Comparison of ENCODE assay signal across 22 cellular contexts in genomic region chr6:90004511-90004910, GRCh38.
DNase-seq lines count a peak whose midpoint lies in the region; ATAC-seq, FAIRE-seq and TF ChIP-seq lines count a peak whose summit lies in the region.
"Had no signal": no experiment of that assay in that cellular context is flagged by ENCODE, and none has a peak within 500 bp of the region (broad histone marks: within the 10 kb centered on the region; RNA-seq: fewer than 3 reads in every experiment).

No MANE protein-coding gene starts in this region.

- intact Hi-C loops in activated CD8-positive, alpha-beta T cell treated with anti-CD3 and anti-CD28 coated beads for 36 hours (cut with micrococcal nuclease): no loop called here

- H3K4me3 ChIP-seq in small intestine (ENCODE audit: low read depth in 1 of 2, low read length in 2 of 2): no peak overlapping the region
- H3K4me3 ChIP-seq: gastroesophageal sphincter, prostate gland had no signal

- FAIRE-seq in islet of Langerhans (lab: Jason Lieb, UNC) (peak; percentile 30), small intestine (lab: Jason Lieb, UNC) (no peak)
- FAIRE-seq: G401.6, keratinocyte had no signal

- no peaks in the 10 kb centered on the region for H3K9me3 Mint-ChIP-seq in activated CD8-positive, alpha-beta T cell treated with anti-CD3 and anti-CD28 coated beads for 36 hours
- H3K9me3 Mint-ChIP-seq in activated CD8-positive, alpha-beta T cell treated with anti-CD3 and anti-CD28 coated beads, Interleukin-2, amount 10 ng/mL, durations not matched to agents 7 days and 5 days (ENCODE audit: insufficient read depth): no peaks in the 10 kb centered on the region
- H3K9me3 Mint-ChIP-seq in activated naive CD8-positive, alpha-beta T cell (ENCODE audit: low read depth): no peaks in the 10 kb centered on the region
- H3K9me3 Mint-ChIP-seq: activated T-cell treated with anti-CD3 and anti-CD28 coated beads, Interleukin-2, amount 50 U/mL, for 4 hours had no signal

- H3K4me3 Mint-ChIP-seq in activated CD8-positive, alpha-beta T cell treated with anti-CD3 and anti-CD28 coated beads for 36 hours: no peak overlapping the region
- no peak overlapping the region for H3K4me3 Mint-ChIP-seq in activated CD8-positive, alpha-beta T cell treated with anti-CD3 and anti-CD28 coated beads, Interleukin-2, amount 10 ng/mL, durations not matched to agents 7 days and 5 days
- H3K4me3 Mint-ChIP-seq in activated naive CD8-positive, alpha-beta T cell: no peak overlapping the region
- H3K4me3 Mint-ChIP-seq: activated T-cell treated with anti-CD3 and anti-CD28 coated beads, Interleukin-2, amount 50 U/mL, for 4 hours had no signal

- POLR2A ChIA-PET in activated CD8-positive, alpha-beta T cell treated with anti-CD3 and anti-CD28 coated beads for 36 hours (lab: Charles Lee): no interaction called here
- POLR2A ChIA-PET in activated CD8-positive, alpha-beta T cell treated with anti-CD3 and anti-CD28 coated beads, Interleukin-2, amount 10 ng/mL, durations not matched to agents 7 days and 5 days (lab: Charles Lee): no interaction called here

- TF ChIP-seq CTCF in activated CD8-positive, alpha-beta T cell treated with anti-CD3 and anti-CD28 coated beads for 36 hours (IDR thresholded peaks at IDR 0.05): no peak

- no peak for ATAC-seq in activated CD8-positive, alpha-beta T cell treated with anti-CD3 and anti-CD28 coated beads for 36 hours
- no peak for ATAC-seq in activated CD8-positive, alpha-beta T cell treated with anti-CD3 and anti-CD28 coated beads, Interleukin-2, amount 10 ng/mL, durations not matched to agents 7 days and 5 days
- ATAC-seq: activated T-cell treated with anti-CD3 and anti-CD28 coated beads, Interleukin-2, amount 50 U/mL, for 4 hours; Right ventricle myocardium inferior had no signal

- no peak overlapping the region for H3K27ac Mint-ChIP-seq in activated CD8-positive, alpha-beta T cell treated with anti-CD3 and anti-CD28 coated beads for 36 hours
- no peak overlapping the region for H3K27ac Mint-ChIP-seq in activated CD8-positive, alpha-beta T cell treated with anti-CD3 and anti-CD28 coated beads, Interleukin-2, amount 10 ng/mL, durations not matched to agents 7 days and 5 days
- peak overlapping the region; percentile 84 for H3K27ac Mint-ChIP-seq in activated naive CD8-positive, alpha-beta T cell

- no peaks in the 10 kb centered on the region for H3K36me3 ChIP-seq in small intestine (ENCODE audit: control insufficient read depth in 2 of 2, insufficient read depth in 2 of 2, low read length in 2 of 2)
- H3K36me3 ChIP-seq: prostate gland had no signal

- no peaks in the 10 kb centered on the region for H3K9me3 ChIP-seq in small intestine (ENCODE audit: control insufficient read depth, low read depth)
- H3K9me3 ChIP-seq: gastroesophageal sphincter, prostate gland had no signal

- CTCF ChIA-PET in activated CD8-positive, alpha-beta T cell treated with anti-CD3 and anti-CD28 coated beads for 36 hours (lab: Charles Lee): no interaction called here
- CTCF ChIA-PET in activated CD8-positive, alpha-beta T cell treated with anti-CD3 and anti-CD28 coated beads, Interleukin-2, amount 10 ng/mL, durations not matched to agents 7 days and 5 days (lab: Charles Lee): no interaction called here

- no peaks in the 10 kb centered on the region for H3K27me3 Mint-ChIP-seq in activated CD8-positive, alpha-beta T cell treated with anti-CD3 and anti-CD28 coated beads for 36 hours
- H3K27me3 Mint-ChIP-seq in activated CD8-positive, alpha-beta T cell treated with anti-CD3 and anti-CD28 coated beads, Interleukin-2, amount 10 ng/mL, durations not matched to agents 7 days and 5 days (ENCODE audit: low read depth): no peaks in the 10 kb centered on the region
- H3K27me3 Mint-ChIP-seq in activated naive CD8-positive, alpha-beta T cell: no peaks in the 10 kb centered on the region

- H3K4me1 ChIP-seq in small intestine (ENCODE audit: control insufficient read depth in 2 of 2, insufficient read depth in 1 of 2, low read depth in 1 of 2, low read length in 1 of 2): no peaks in the 10 kb centered on the region
- H3K4me1 ChIP-seq: prostate gland had no signal

- H3K27ac ChIP-seq in small intestine (ENCODE audit: low read depth in 1 of 2, low read length in 1 of 2): no peak overlapping the region
- H3K27ac ChIP-seq: gastroesophageal sphincter had no signal

- no peaks in the 10 kb centered on the region for H3K27me3 ChIP-seq in small intestine (ENCODE audit: control insufficient read depth in 2 of 2, insufficient read depth in 2 of 2, low read length in 2 of 2)
- H3K27me3 ChIP-seq: gastroesophageal sphincter had no signal

- WGBS in small intestine, 3 donors: 36 to 81% (median 46%) methylated on average over 5 of the region's 5 CpGs

- DNase-seq in activated CD8-positive, alpha-beta T cell treated with anti-CD3 and anti-CD28 coated beads for 36 hours: peak; percentile 36
- no peak for DNase-seq in activated CD8-positive, alpha-beta T cell treated with anti-CD3 and anti-CD28 coated beads, Interleukin-2, amount 10 ng/mL, durations not matched to agents 7 days and 5 days
- DNase-seq in small intestine (peak; percentile 74), glomerular visceral epithelial cell (ENCODE audit: extremely low spot score) (no peak), C1 segment of cervical spinal cord (lab: John Stamatoyannopoulos, UW) (no peak), DMS79 (lab: John Stamatoyannopoulos, UW) (no peak)
- DNase-seq: activated CD4-positive, CD25-positive, alpha-beta regulatory T cell treated with anti-CD3 and anti-CD28 coated beads, Interleukin-2, amount 50 U/mL, for 72 hours; activated naive CD4-positive, alpha-beta T cell; activated T-cell treated with anti-CD3 and anti-CD28 coated beads, Interleukin-2, amount 50 U/mL, for 4 hours; AML-193; hypothalamus; NCI-H1092; NCI-H1930; NCI-H345; NCI-H774 had no signal

- H3K4me1 Mint-ChIP-seq in activated CD8-positive, alpha-beta T cell treated with anti-CD3 and anti-CD28 coated beads for 36 hours (ENCODE audit: low read depth): peaks cover 37% of the 10 kb centered on the region
- peaks cover 19% of the 10 kb centered on the region for H3K4me1 Mint-ChIP-seq in activated CD8-positive, alpha-beta T cell treated with anti-CD3 and anti-CD28 coated beads, Interleukin-2, amount 10 ng/mL, durations not matched to agents 7 days and 5 days (ENCODE audit: low read depth)
- H3K4me1 Mint-ChIP-seq in activated naive CD8-positive, alpha-beta T cell (ENCODE audit: low read depth): peaks cover 44% of the 10 kb centered on the region

- H3K36me3 Mint-ChIP-seq in activated CD8-positive, alpha-beta T cell treated with anti-CD3 and anti-CD28 coated beads for 36 hours (ENCODE audit: low read depth): peaks cover 30% of the 10 kb centered on the region
- H3K36me3 Mint-ChIP-seq in activated CD8-positive, alpha-beta T cell treated with anti-CD3 and anti-CD28 coated beads, Interleukin-2, amount 10 ng/mL, durations not matched to agents 7 days and 5 days (ENCODE audit: low read depth): peaks cover 29% of the 10 kb centered on the region
- peaks cover 30% of the 10 kb centered on the region for H3K36me3 Mint-ChIP-seq in activated naive CD8-positive, alpha-beta T cell

Comparison
In these comparisons a context has a peak if more than half of its experiments do, and no peak if none do; other contexts are left out.
1. DNase-seq: peak in activated CD8-positive, alpha-beta T cell treated with anti-CD3 and anti-CD28 coated beads for 36 hours (single experiment) and small intestine (single experiment); none in activated CD8-positive, alpha-beta T cell treated with anti-CD3 and anti-CD28 coated beads, Interleukin-2, amount 10 ng/mL, durations not matched to agents 7 days and 5 days (single experiment), glomerular visceral epithelial cell (single experiment), C1 segment of cervical spinal cord (0 of 14) and DMS79 (single experiment).